In genomic region chr4:81425087-81425486, GRCh38 we compare ENCODE assay signal across 19 cellular contexts. TPM values are rescaled to one million over a fixed set of nuclear protein-coding genes. Genes with fewer than 3 reads are reported as not detected.
DNase-seq lines count a peak whose midpoint lies in the region; ATAC-seq, FAIRE-seq and TF ChIP-seq lines count a peak whose summit lies in the region.
"Had no signal": no experiment of that assay in that cellular context is flagged by ENCODE, and none has a peak within 500 bp of the region (broad histone marks: within the 10 kb centered on the region; RNA-seq: fewer than 3 reads in every experiment).

No MANE protein-coding gene starts in this region.

- H3K4me3 Mint-ChIP-seq in GM23338 = no peak overlapping the region
- H3K4me3 Mint-ChIP-seq in WTC11 = no peak overlapping the region
- H3K4me3 Mint-ChIP-seq: CD8-positive, alpha-beta T cell; HFFc6 had no signal

- H3K4me3 ChIP-seq in GM23338 (no peak overlapping the region), keratinocyte (ENCODE audit: control insufficient read depth in 2 of 3, extremely low read depth in 1 of 3, insufficient read depth in 2 of 3, low read depth in 1 of 3, low read length in 3 of 3) (no peak overlapping the region), suprapubic skin (no peak overlapping the region)
- H3K4me3 ChIP-seq: BLaER1 treated with 17β-estradiol and CSF1 and Interleukin-3, amounts not matched to agents 10 nM and 100 nM had no signal

- no peak for DNase-seq in GM23338 (ENCODE audit: low spot score)
- DNase-seq in WTC11 (ENCODE audit: low spot score) = no peak
- DNase-seq in keratinocyte (ENCODE audit: low read depth, low spot score) = no peak
- DNase-seq in suprapubic skin (ENCODE audit: low spot score in 2 of 2) = no peak
- DNase-seq in activated T-cell treated with anti-CD3 and anti-CD28 coated beads, Interleukin-2, amount 50 U/mL, for 48 hours = no peak
- DNase-seq in middle frontal gyrus (ENCODE audit: extremely low spot score, low spot score) = no peak
- DNase-seq: CD8-positive, alpha-beta T cell; HFFc6; Karpas-422; NCI-H1105; NCI-H2081 treated with DMSO at 0.1 percent for 48 hours; NCI-H748 treated with DMSO at 0.1 percent for 48 hours; SIG-M5 had no signal

- no peaks in the 10 kb centered on the region for H3K9me3 ChIP-seq in keratinocyte (ENCODE audit: control insufficient read depth, low read depth, low read length)
- no peaks in the 10 kb centered on the region for H3K9me3 ChIP-seq in suprapubic skin

- H3K4me1 Mint-ChIP-seq in GM23338 (peaks cover 65% of the 10 kb centered on the region), WTC11 (peaks cover 79% of the 10 kb centered on the region)

- H3F3A ChIP-seq in GM23338 (replicated peaks; ENCODE audit: low read depth) = no peaks in the 10 kb centered on the region

- POLR2A ChIA-PET in WTC11 (lab: Charles Lee) = no interaction called here

- H3K4me2 ChIP-seq in GM23338 (no peak overlapping the region; the same call in 1 of the 2 replicates), keratinocyte (ENCODE audit: control insufficient read depth, extremely low read depth, insufficient read depth, low read depth, low read length) (peak overlapping the region; percentile 44)
- H3K4me2 ChIP-seq: BLaER1 treated with 17β-estradiol and CSF1 and Interleukin-3, amounts not matched to agents 10 nM and 100 nM had no signal

- dilution Hi-C loops in keratinocyte (cut with MboI; ENCODE audit: extremely low pct_ligation_motif_present, low sequenced_read_pairs) = no loop called here

- H3K4me1 ChIP-seq in GM23338 (ENCODE audit: insufficient read depth) (peaks cover 60% of the 10 kb centered on the region), keratinocyte (ENCODE audit: control insufficient read depth, extremely low read depth, insufficient read depth, low read length) (peaks cover 60% of the 10 kb centered on the region), suprapubic skin (peaks cover 53% of the 10 kb centered on the region)

- H3K36me3 ChIP-seq in GM23338 (ENCODE audit: insufficient read depth) (no peaks in the 10 kb centered on the region), keratinocyte (ENCODE audit: control insufficient read depth in 2 of 2, extremely low read depth in 1 of 2, insufficient read depth in 2 of 2, low read length in 2 of 2) (no peaks in the 10 kb centered on the region), suprapubic skin (peaks cover 19% of the 10 kb centered on the region)

- no peak overlapping the region for H2AFZ ChIP-seq in GM23338
- H2AFZ ChIP-seq in keratinocyte (ENCODE audit: control insufficient read depth, low read length) = peak overlapping the region; percentile 10

- H3K9ac ChIP-seq in keratinocyte (ENCODE audit: control insufficient read depth, extremely low read depth, insufficient read depth, low read length) = no peak overlapping the region
- H3K9ac ChIP-seq: BLaER1 treated with 17β-estradiol and CSF1 and Interleukin-3, amounts not matched to agents 10 nM and 100 nM had no signal

- no peaks in the 10 kb centered on the region for H3K27me3 ChIP-seq in GM23338 (ENCODE audit: insufficient read depth)
- no peaks in the 10 kb centered on the region for H3K27me3 ChIP-seq in keratinocyte (ENCODE audit: control insufficient read depth, extremely low read depth, insufficient read depth, low read length)
- no peaks in the 10 kb centered on the region for H3K27me3 ChIP-seq in suprapubic skin
- H3K27me3 ChIP-seq: BLaER1 treated with 17β-estradiol and CSF1 and Interleukin-3, amounts not matched to agents 10 nM and 100 nM had no signal

- TF ChIP-seq EP300 in suprapubic skin (IDR thresholded peaks at IDR 0.05) = no peak

- H3K79me2 ChIP-seq in GM23338 (replicated peaks; ENCODE audit: insufficient read depth) = no peaks in the 10 kb centered on the region
- no peaks in the 10 kb centered on the region for H3K79me2 ChIP-seq in keratinocyte (ENCODE audit: control insufficient read depth, insufficient read depth, low read length)

- TF ChIP-seq POLR2A in suprapubic skin (IDR thresholded peaks at IDR 0.05) = no peak

- TF ChIP-seq CTCF in GM23338 (conservative IDR thresholded peaks at IDR 0.05; ENCODE audit: low read depth in 2 of 2) (peak in 1 of 2 experiments; percentile 15; a peak in 1 of 4 replicates), WTC11 (IDR thresholded peaks at IDR 0.05) (no peak), keratinocyte (optimal IDR thresholded peaks at IDR 0.05 in 1 of 3, IDR thresholded peaks at IDR 0.05 in 1 of 3, conservative IDR thresholded peaks at IDR 0.05 in 1 of 3; ENCODE audit: extremely low read depth in 1 of 3, insufficient read depth in 2 of 3, low read length in 3 of 3) (no peak), suprapubic skin (IDR thresholded peaks at IDR 0.05) (no peak)

- H3K36me3 Mint-ChIP-seq in GM23338 (ENCODE audit: low read depth) (peaks cover 11% of the 10 kb centered on the region), WTC11 (peaks cover 10% of the 10 kb centered on the region)

- CTCF ChIA-PET in WTC11 (lab: Charles Lee) = interaction anchor here (0.7 to 2.1 kb wide), 4 partner anchors 19 to 494 kb away, joined by 3 to 4 read pairs (median 4); no protein-coding TSS in a partner anchor

- no peak; the same call in 2 of the 3 replicates for ATAC-seq in GM23338
- no peak for ATAC-seq in WTC11
- no peak for ATAC-seq in GM21576 (IDR thresholded peaks at IDR 0.05; ENCODE audit: unreplicated experiment)
- ATAC-seq: CD8-positive, alpha-beta T cell; SK-N-SH treated with all-trans-retinoic acid at 6 μM for 48 hours had no signal

- peak; percentile 60 for FAIRE-seq in keratinocyte (lab: Jason Lieb, UNC)
- FAIRE-seq: GM12891, H54 had no signal

- H3K9me1 ChIP-seq in keratinocyte (ENCODE audit: control insufficient read depth, extremely low read depth, insufficient read depth, low read length) = no peaks in the 10 kb centered on the region

- H3K27me3 Mint-ChIP-seq in GM23338 (ENCODE audit: insufficient read depth, low read depth, poor library complexity) = peaks cover 7% of the 10 kb centered on the region
- peaks cover 2% of the 10 kb centered on the region; the same call in 1 of the 2 replicates for H3K27me3 Mint-ChIP-seq in WTC11 (ENCODE audit: low read depth)

- H4K20me1 ChIP-seq in GM23338 (replicated peaks; ENCODE audit: insufficient read depth) (no peaks in the 10 kb centered on the region), keratinocyte (ENCODE audit: control insufficient read depth, extremely low read depth, insufficient read depth, low read length) (no peaks in the 10 kb centered on the region)

- 0 out of 2 replicates have a peak, but pooled peaks cover under 1% of the 10 kb centered on the region for H3K9me2 ChIP-seq in GM23338 (ENCODE audit: insufficient read depth)

- H3K27ac Mint-ChIP-seq in GM23338 (peak overlapping the region; percentile 86), WTC11 (peak overlapping the region; percentile 68; the same call in 1 of the 2 replicates)
- H3K27ac Mint-ChIP-seq: CD8-positive, alpha-beta T cell; HFFc6 had no signal

- 63% methylated on average over 1 of the region's 1 CpG for WGBS in suprapubic skin

- no peak overlapping the region for H3K27ac ChIP-seq in GM23338 (ENCODE audit: low read depth)
- no peak overlapping the region for H3K27ac ChIP-seq in keratinocyte (ENCODE audit: control insufficient read depth, insufficient read depth, low read length)
- peak overlapping the region; percentile 60 for H3K27ac ChIP-seq in suprapubic skin
- H3K27ac ChIP-seq: BLaER1 treated with 17β-estradiol and CSF1 and Interleukin-3, amounts not matched to agents 10 nM and 100 nM had no signal

- H3K9me3 Mint-ChIP-seq in GM23338 (peaks cover 4% of the 10 kb centered on the region), WTC11 (peaks cover 10% of the 10 kb centered on the region)
- H3K9me3 Mint-ChIP-seq: CD8-positive, alpha-beta T cell had no signal

TF ChIP-seq in GM23338, 12 proteins besides CTCF, POLR2A, EP300 and RAD21 (continues in another document):
- no peak for TF ChIP-seq STAT1 (IDR thresholded peaks at IDR 0.05; ENCODE audit: unreplicated experiment)
- no peak for TF ChIP-seq CREB1 (CRISPR knock-in tag; IDR thresholded peaks at IDR 0.05; ENCODE audit: low read depth)
- no peak for TF ChIP-seq EZH2 (IDR thresholded peaks at IDR 0.05; ENCODE audit: low read depth, unreplicated experiment)
- TF ChIP-seq NANOG (IDR thresholded peaks at IDR 0.05; ENCODE audit: borderline replicate concordance) = no peak
- TF ChIP-seq ZNF114 (CRISPR knock-in tag; IDR thresholded peaks at IDR 0.05) = no peak
- no peak for TF ChIP-seq JUNB (IDR thresholded peaks at IDR 0.05; ENCODE audit: unreplicated experiment)

TF ChIP-seq in WTC11, 78 proteins besides CTCF, POLR2A, EP300 and RAD21 (continues in another document):
- TF ChIP-seq MLX (CRISPR knock-in tag; IDR thresholded peaks at IDR 0.05) (no peak), PRRX2 (CRISPR knock-in tag; IDR thresholded peaks at IDR 0.05) (no peak), MYBL2 (CRISPR knock-in tag; IDR thresholded peaks at IDR 0.05) (no peak)

RNA-seq across cellular contexts. Expression of gene RASGEF1B, which starts 46.6 kb away (rescaled TPM):
- 2.8 and 5.3 TPM in 2 replicates for total RNA-seq in GM23338 (2014; rRNA removed; shearing (Covaris generic))
- polyA plus RNA-seq in GM23338 (2016; fragmentation: Nextera tagmentation; extraction: Ambion mirVana) (5.2 and 5.6 TPM in 2 replicates), keratinocyte (0.45 to 0.98 TPM (median 0.68 TPM) in 3 replicates)
- total RNA-seq in WTC11 (2021) (3.8 to 6.9 TPM (median 4.0 TPM) in 3 replicates), suprapubic skin (100 to 1,000 TPM in 1 of 4 donors, 10 to 100 TPM in 3; 32.4 to 106 (median 63.0) TPM)
- polyA plus RNA-seq in keratinocyte (2011; ENCODE audit: low read depth) = 31.2 TPM
- 0.60 and 0.64 TPM in 2 replicates for polyA plus RNA-seq in keratinocyte (2011; cell fraction: cytosol; rRNA removed)
- polyA plus RNA-seq in keratinocyte (2011; cell fraction: nucleus; rRNA removed) = 1.3 TPM in 2 replicates
- 0.34 and 21.1 TPM in 2 replicates for polyA plus RNA-seq in keratinocyte (2012; ENCODE audit: low replicate concordance)
- polyA minus RNA-seq in keratinocyte = 0.33 to 3.0 TPM (median 2.8 TPM) in 3 replicates
- not detected for polyA minus RNA-seq in keratinocyte (2011; cell fraction: cytosol; rRNA and poly(A)+ RNA removed)
- 6.0 and 8.6 TPM in 2 replicates for polyA minus RNA-seq in keratinocyte (2011; cell fraction: nucleus; rRNA and poly(A)+ RNA removed)
- total RNA-seq: HFFc6, RPMI7951 had no signal
